ENCODE assay signal across 14 cellular contexts in the genomic region with DNA sequence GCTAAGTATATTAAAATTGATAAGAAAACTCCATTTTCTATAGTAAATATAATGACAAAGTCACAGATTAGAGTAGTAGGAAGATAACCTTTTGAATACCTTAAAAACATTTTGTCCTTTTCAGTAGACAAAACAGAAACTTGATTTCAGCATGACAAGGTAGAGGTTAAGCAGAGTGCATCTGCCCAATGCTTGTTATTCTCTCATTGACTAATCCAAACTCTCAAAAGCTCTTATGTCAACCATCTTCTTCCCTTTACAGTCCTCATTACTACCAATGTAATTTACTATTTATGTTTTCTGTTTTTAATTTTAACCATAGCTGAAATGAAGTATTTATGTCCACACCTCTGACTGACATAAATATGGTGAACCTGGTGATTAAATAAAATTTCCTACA.
DNase-seq lines count a peak whose midpoint lies in the region; ATAC-seq and TF ChIP-seq lines count a peak whose summit lies in the region.
"Had no signal": no experiment of that assay in that cellular context is flagged by ENCODE, and none has a peak within 500 bp of the region (broad histone marks: within the 10 kb centered on the region; RNA-seq: fewer than 3 reads in every experiment).

No MANE protein-coding gene starts in this region.

- ATAC-seq in GM19043 (IDR thresholded peaks at IDR 0.05; ENCODE audit: low read depth, unreplicated experiment) (peak; percentile 61), HG02610 (IDR thresholded peaks at IDR 0.05; ENCODE audit: unreplicated experiment) (peak; percentile 88), HG03342 (IDR thresholded peaks at IDR 0.05; ENCODE audit: unreplicated experiment) (peak; percentile 72)

- DNase-seq in GM13977 (ENCODE audit: low spot score), result peak; percentile 58
- DNase-seq in NCI-H2107 treated with DMSO at 0.1 percent for 48 hours (lab: John Stamatoyannopoulos, UW; ENCODE audit: unreplicated experiment), result no peak
- no peak for DNase-seq in SHP77 treated with DMSO at 0.1 percent for 48 hours (lab: John Stamatoyannopoulos, UW)
- DNase-seq in GDM1 (lab: John Stamatoyannopoulos, UW), result no peak
- DNase-seq in activated CD8-positive, alpha-beta memory T cell treated with anti-CD3 and anti-CD28 coated beads, Interleukin-2, amount 50 U/mL, for 4 hours, result no peak
- DNase-seq: DMS53; immature natural killer cell; NCI-H446 treated with DMSO at 0.1 percent for 48 hours; Peyer's patch; stimulated activated naive CD4-positive, alpha-beta T cell treated with Interleukin-2 at 50 U/mL for 16 hours; T-helper 9 cell had no signal

- in situ Hi-C loops in GM13977 (cut with MboI; ENCODE audit: low pct_unique_long_range_greater_than_20kb, low sequenced_read_pairs, unreplicated experiment), result no loop called here

- TF ChIP-seq CTCF in GM13977 (IDR thresholded peaks at IDR 0.05; ENCODE audit: extremely low read depth, insufficient read depth, missing control alignments), result no peak
